ENCODE assay signal across 11 cellular contexts in the genomic region with DNA sequence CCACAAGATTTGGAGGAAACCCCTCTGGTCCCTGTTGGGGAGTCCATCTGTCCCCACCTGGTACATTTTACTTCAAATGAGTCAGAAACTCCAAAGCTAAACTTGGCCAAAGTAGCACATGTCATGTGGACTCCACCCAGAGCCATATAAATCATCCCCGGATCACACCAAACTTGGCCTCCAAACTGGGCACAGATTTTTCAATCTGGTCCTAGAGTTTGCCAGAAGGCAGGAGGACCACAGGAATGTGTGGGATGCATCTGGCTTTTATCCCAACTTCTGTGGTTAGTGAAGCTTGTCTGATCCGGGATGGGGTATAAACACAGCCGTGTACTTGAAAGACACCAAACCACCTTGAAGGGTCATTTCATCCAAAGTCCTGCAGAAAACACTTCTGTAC.
A peak's percentile ranks its signal among the peaks of the same experiment; 100 is the strongest.
DNase-seq lines count a peak whose midpoint lies in the region; ATAC-seq and TF ChIP-seq lines count a peak whose summit lies in the region.
"Had no signal": no experiment of that assay in that cellular context is flagged by ENCODE, and none has a peak within 500 bp of the region (broad histone marks: within the 10 kb centered on the region; RNA-seq: fewer than 3 reads in every experiment).

No MANE protein-coding gene starts in this region.

- H3K4me3 ChIP-seq in mucosa of descending colon (no peak overlapping the region), WERI-Rb-1 (ENCODE audit: low read depth, low read length) (no peak overlapping the region), lower leg skin (ENCODE audit: low read depth, poor library complexity, severe bottlenecking) (no peak overlapping the region)

- intact Hi-C loops in mucosa of descending colon (cut with DNase I, micrococcal nuclease) = no loop called here
- intact Hi-C loops in lower leg skin (cut with DNase I; ENCODE audit: low total_unique reads) = no loop called here

- no peak for TF ChIP-seq POLR2A in lower leg skin (IDR thresholded peaks at IDR 0.05)

- H3K36me3 ChIP-seq in mucosa of descending colon (ENCODE audit: low read depth) (no peaks in the 10 kb centered on the region), WERI-Rb-1 (no peaks in the 10 kb centered on the region)

- H3K27ac ChIP-seq in WERI-Rb-1 = no peak overlapping the region

- H3K27me3 ChIP-seq in WERI-Rb-1 (ENCODE audit: insufficient read depth, low read depth, severe bottlenecking) = no peaks in the 10 kb centered on the region

- no peaks in the 10 kb centered on the region for H3K4me1 ChIP-seq in mucosa of descending colon (ENCODE audit: low read depth)

- H3K9me3 ChIP-seq in mucosa of descending colon (no peaks in the 10 kb centered on the region), WERI-Rb-1 (ENCODE audit: severe bottlenecking) (no peaks in the 10 kb centered on the region)

- peak; percentile 25 for ATAC-seq in mucosa of descending colon
- ATAC-seq: T-helper 17 cell had no signal

- 11 to 34% methylated on average over 3 of the region's 3 CpGs for WGBS in lower leg skin, 2 donors

- peak; percentile 97 for DNase-seq in DMS 273 (lab: John Stamatoyannopoulos, UW; ENCODE audit: unreplicated experiment)
- peak; percentile 64 to 96 for DNase-seq in NCI-H446 (lab: John Stamatoyannopoulos, UW)
- DNase-seq in cerebellar cortex (ENCODE audit: low spot score) = peak; percentile 63
- DNase-seq in mucosa of descending colon = peak in 1 of 3 donors; percentile 12
- DNase-seq in HuH-7.5 (ENCODE audit: low spot score) = no peak
- no peak for DNase-seq in WERI-Rb-1
- DNase-seq in lower leg skin (ENCODE audit: low spot score in 2 of 2) = no peak
- no peak for DNase-seq in NCI-H2029 treated with DMSO at 0.1 percent for 48 hours (lab: John Stamatoyannopoulos, UW)
- DNase-seq: activated naive CD8-positive, alpha-beta T cell treated with anti-CD3 and anti-CD28 coated beads, Interleukin-2, amount 10 ng/mL, durations not matched to agents 7 days and 5 days; CD4-positive, alpha-beta memory T cell; T-helper 17 cell had no signal

- TF ChIP-seq CTCF in mucosa of descending colon (IDR thresholded peaks at IDR 0.05) = no peak
- no peak for TF ChIP-seq CTCF in WERI-Rb-1 (IDR thresholded peaks at IDR 0.05; ENCODE audit: low read depth, low read length)
- TF ChIP-seq CTCF in lower leg skin (IDR thresholded peaks at IDR 0.05) = no peak

Comparison
In these comparisons a context has a peak if more than half of its experiments do, and no peak if none do; other contexts are left out.
1. DNase-seq: peak in DMS 273 (single experiment), NCI-H446 (2 of 2) and cerebellar cortex (single experiment); none in HuH-7.5 (single experiment), WERI-Rb-1 (single experiment), lower leg skin (0 of 2) and NCI-H2029 treated with DMSO at 0.1 percent for 48 hours (single experiment).